8 cellular contexts compared by ENCODE assay signal in genomic region chr3:112303811-112304325, GRCh38. TPM values are rescaled to one million over a fixed set of nuclear protein-coding genes. Genes with fewer than 3 reads are reported as not detected.
A peak's percentile ranks its signal among the peaks of the same experiment; 100 is the strongest.
DNase-seq lines count a peak whose midpoint lies in the region; ATAC-seq and TF ChIP-seq lines count a peak whose summit lies in the region.

No MANE protein-coding gene starts in this region.

- H3K36me3 Mint-ChIP-seq in nephron progenitor cell (ENCODE audit: low read depth), result no peaks in the 10 kb centered on the region

- peaks cover 4% of the 10 kb centered on the region for H3K9me3 Mint-ChIP-seq in nephron progenitor cell

- H3K4me1 ChIP-seq in right lobe of liver (no peaks in the 10 kb centered on the region), tibial nerve (peaks cover 0 to 22% (median 0%) of the 10 kb centered on the region in 4 donors)

- H3K4me3 Mint-ChIP-seq in nephron progenitor cell, result no peak overlapping the region

- peaks cover 8% of the 10 kb centered on the region for H3K4me1 Mint-ChIP-seq in nephron progenitor cell

- intact Hi-C loops in right lobe of liver (cut with DNase I), result no loop called here

- H3K27ac ChIP-seq in right lobe of liver, result no peak overlapping the region
- H3K27ac ChIP-seq in tibial nerve, result peak overlapping the region in 3 of 4 donors; percentile 29 to 66 (median 34)

- TF ChIP-seq POLR2A in right lobe of liver (IDR thresholded peaks at IDR 0.05) (no peak), tibial nerve (IDR thresholded peaks at IDR 0.05) (no peak)

- H3K9me3 ChIP-seq in right lobe of liver, result no peaks in the 10 kb centered on the region
- H3K9me3 ChIP-seq in tibial nerve, result peaks cover 0 to 4% (median 0%) of the 10 kb centered on the region in 4 donors

- H3K27me3 ChIP-seq in right lobe of liver (no peaks in the 10 kb centered on the region), tibial nerve (no peaks in the 10 kb centered on the region)

- no peaks in the 10 kb centered on the region for H3K27me3 Mint-ChIP-seq in nephron progenitor cell (ENCODE audit: low read depth, poor library complexity)

- 3% methylated on average over 10 of the region's 10 CpGs for WGBS in right lobe of liver (ENCODE audit: insufficient coverage, low coverage, low lambda C conversion rate, missing lambda C conversion rate)
- 3% methylated on average over 10 of the region's 10 CpGs for WGBS in tibial nerve, 2 donors

- TF ChIP-seq CTCF in GM10266 (IDR thresholded peaks at IDR 0.05; ENCODE audit: control insufficient read depth, insufficient read depth, low read depth, missing control alignments) (no peak), cardiac fibroblast (IDR thresholded peaks at IDR 0.05; ENCODE audit: low read depth, low read length) (no peak), right lobe of liver (IDR thresholded peaks at IDR 0.05) (no peak), tibial nerve (IDR thresholded peaks at IDR 0.05) (no peak), nephron progenitor cell (IDR thresholded peaks at IDR 0.05) (no peak)

- H3K36me3 ChIP-seq in right lobe of liver (no peaks in the 10 kb centered on the region), tibial nerve (no peaks in the 10 kb centered on the region)

- peak; percentile 36 for ATAC-seq in HG03103 (IDR thresholded peaks at IDR 0.05; ENCODE audit: low read depth, unreplicated experiment)
- ATAC-seq in right lobe of liver, result peak in 3 of 4 donors; percentile 24 to 34 (median 30)
- no peak for ATAC-seq in HG03097 (IDR thresholded peaks at IDR 0.05; ENCODE audit: low FRiP score, unreplicated experiment)

- H3K4me3 ChIP-seq in cardiac fibroblast (replicated peaks in 1 of 2; ENCODE audit: low read depth in 2 of 2, low read length in 2 of 2) (peak overlapping the region; percentile 21 to 41), right lobe of liver (peak overlapping the region; percentile 4 to 37 (median 22)), tibial nerve (peak overlapping the region; percentile 14 to 56 (median 34))

- H3K27ac Mint-ChIP-seq in nephron progenitor cell, result no peak overlapping the region

- DNase-seq in GM10266 (ENCODE audit: extremely low spot score) (peak; percentile 10), cardiac fibroblast (ENCODE audit: low read depth in 2 of 2) (peak; percentile 34 to 48), right lobe of liver (no peak), tibial nerve (ENCODE audit: low spot score in 2 of 2) (no peak), cortex of kidney (lab: John Stamatoyannopoulos, UW) (no peak), nephron progenitor cell (no peak)

- TF ChIP-seq EP300 in tibial nerve (IDR thresholded peaks at IDR 0.05), result no peak

RNA-seq across cellular contexts. Expression of gene SLC9C1, which starts 9.9 kb away (rescaled TPM):
- total RNA-seq in right lobe of liver, result not detected
- total RNA-seq in tibial nerve, result not detected

RNA-seq across cellular contexts. Expression of gene CD200, which starts 29.1 kb away (rescaled TPM):
- under 1 TPM in 2 of 6 experiments, not detected in 4; 0.25 to 0.40 TPM for total RNA-seq in right lobe of liver
- total RNA-seq in tibial nerve, result 10 to 100 TPM in 2 of 4 donors, 1 to 10 TPM in 2; 4.5 to 12.6 (median 8.7) TPM

Comparison
In these comparisons a context has a peak if more than half of its experiments do, and no peak if none do; other contexts are left out.
1. DNase-seq: peak in GM10266 (single experiment) and cardiac fibroblast (2 of 2); none in right lobe of liver (0 of 3), tibial nerve (0 of 2), cortex of kidney (single experiment) and nephron progenitor cell (single experiment).
2. H3K27ac ChIP-seq: peak in tibial nerve (3 of 4); none in right lobe of liver (0 of 3).
3. Peak in every context shown above with its lines, with median percentiles within 50 percentile points of each other: H3K4me3 ChIP-seq.